Comparison of ENCODE assay signal across 18 cellular contexts in genomic region chr12:52082668-52082987, GRCh38. TPM values are rescaled to one million over a fixed set of nuclear protein-coding genes. Genes with fewer than 3 reads are reported as not detected.
A peak's percentile ranks its signal among the peaks of the same experiment; 100 is the strongest.
DNase-seq lines count a peak whose midpoint lies in the region; ATAC-seq and TF ChIP-seq lines count a peak whose summit lies in the region.
"Had no signal": no experiment of that assay in that cellular context is flagged by ENCODE, and none has a peak within 500 bp of the region (broad histone marks: within the 10 kb centered on the region; RNA-seq: fewer than 3 reads in every experiment).

No MANE protein-coding gene starts in this region.

- TF ChIP-seq CTCF in GM13976 (IDR thresholded peaks at IDR 0.05; ENCODE audit: borderline replicate concordance, control extremely low read depth, extremely low read depth, insufficient read depth, missing control alignments) (no peak), Peyer's patch (IDR thresholded peaks at IDR 0.05) (no peak), left lung (IDR thresholded peaks at IDR 0.05) (no peak), gastrocnemius medialis (IDR thresholded peaks at IDR 0.05 in 4 of 5, conservative IDR thresholded peaks at IDR 0.05 in 1 of 5) (no peak)

- in situ Hi-C loops in GM13976 (cut with MboI; ENCODE audit: low sequenced_read_pairs, unreplicated experiment) (no loop called here), gastrocnemius medialis (cut with MboI; ENCODE audit: low sequenced_read_pairs in 4 of 4) (loop anchor here (5.0 to 10.0 kb wide), 2 partner anchors 55 to 58 kb away; no protein-coding TSS in a partner anchor)

- DNase-seq in GM13976 (ENCODE audit: low spot score) (peak; percentile 44), Peyer's patch (no peak), left lung (no peak), gastrocnemius medialis (no peak), AG08395 (ENCODE audit: low spot score) (no peak), SJCRH30 (no peak)
- DNase-seq: activated CD4-positive, alpha-beta T cell treated with anti-CD3 and anti-CD28 coated beads for 48 hours; NCI-H187 treated with DMSO at 0.1 percent for 48 hours; SHP77 treated with DMSO at 0.1 percent for 48 hours; T-helper 9 cell had no signal

- ATAC-seq in left lung, result peak; percentile 2
- no peak for ATAC-seq in gastrocnemius medialis
- no peak for ATAC-seq in HG02970 (IDR thresholded peaks at IDR 0.05; ENCODE audit: low FRiP score, unreplicated experiment)
- ATAC-seq in HG02885 (IDR thresholded peaks at IDR 0.05; ENCODE audit: poor library complexity, unreplicated experiment), result no peak

- H3K27ac ChIP-seq in Peyer's patch, result peak overlapping the region; percentile 53 to 80 (median 68)
- peak overlapping the region; percentile 43 to 70 for H3K27ac ChIP-seq in left lung
- peak overlapping the region; percentile 56 to 77 (median 67) for H3K27ac ChIP-seq in gastrocnemius medialis
- no peak overlapping the region for H3K27ac ChIP-seq in SJCRH30
- H3K27ac ChIP-seq: epithelial cell of prostate, hepatocyte, HL-60, neutrophil had no signal

- no peak overlapping the region for H3K4me3 ChIP-seq in Peyer's patch
- H3K4me3 ChIP-seq in left lung, result no peak overlapping the region
- no peak overlapping the region for H3K4me3 ChIP-seq in gastrocnemius medialis
- no peak overlapping the region for H3K4me3 ChIP-seq in SJCRH30
- H3K4me3 ChIP-seq: hepatocyte had no signal

- H3K27me3 ChIP-seq in Peyer's patch (no peaks in the 10 kb centered on the region), left lung (peaks cover 0 to 9% of the 10 kb centered on the region in 2 donors), gastrocnemius medialis (no peaks in the 10 kb centered on the region), SJCRH30 (peaks cover 20% of the 10 kb centered on the region)

- H3K4me1 ChIP-seq in Peyer's patch (peaks cover 0 to 28% (median 19%) of the 10 kb centered on the region in 4 donors), left lung (peaks cover 29 to 31% of the 10 kb centered on the region in 2 donors), gastrocnemius medialis (peaks cover 47 to 57% of the 10 kb centered on the region in 2 donors), SJCRH30 (peaks cover 29% of the 10 kb centered on the region)

- H3K9me3 ChIP-seq in Peyer's patch (no peaks in the 10 kb centered on the region), left lung (no peaks in the 10 kb centered on the region), gastrocnemius medialis (no peaks in the 10 kb centered on the region), SJCRH30 (replicated peaks) (no peaks in the 10 kb centered on the region)
- H3K9me3 ChIP-seq: neutrophil had no signal

- TF ChIP-seq POLR2A in Peyer's patch (IDR thresholded peaks at IDR 0.05) (no peak), gastrocnemius medialis (IDR thresholded peaks at IDR 0.05) (no peak)

- peaks cover 0 to 13% (median 0%) of the 10 kb centered on the region in 3 donors for H3K36me3 ChIP-seq in Peyer's patch
- H3K36me3 ChIP-seq in left lung, result peaks cover 0 to 26% of the 10 kb centered on the region in 2 donors
- peaks cover 0 to 7% of the 10 kb centered on the region in 2 donors for H3K36me3 ChIP-seq in gastrocnemius medialis
- H3K36me3 ChIP-seq in SJCRH30, result no peaks in the 10 kb centered on the region

- intact Hi-C loops in left lung (cut with DNase I), result loop anchor here in 1 of 2 donors (2.0 kb wide), 1 partner anchor 56 kb away; no protein-coding TSS in a partner anchor
- intact Hi-C loops in gastrocnemius medialis (cut with DNase I; ENCODE audit: low total_unique reads), result no loop called here

RNA-seq across cellular contexts. Expression of gene SMIM41, which starts 3.1 kb away (rescaled TPM):
- total RNA-seq in Peyer's patch (1 to 10 TPM in 2 of 4 donors, not detected in 2; 1.4 to 6.6 TPM), left lung (1 to 10 TPM in 1 of 2 donors, under 1 TPM in 1; 0.47 to 4.5 TPM), gastrocnemius medialis (not detected)
- not detected in 2 replicates for total RNA-seq in SJCRH30 (2014; rRNA removed; shearing (Covaris generic))
- total RNA-seq: chondrocyte, H9, hepatocyte had no signal

RNA-seq across cellular contexts. Expression of gene ATG101, which starts 12.8 kb away (rescaled TPM):
- total RNA-seq in Peyer's patch (10 to 100 TPM; 31.5 to 39.6 (median 33.9) TPM), left lung (10 to 100 TPM; 35.7 to 42.4 TPM), gastrocnemius medialis (10 to 100 TPM; 23.3 to 49.4 (median 37.3) TPM)
- total RNA-seq in SJCRH30 (2014; rRNA removed; shearing (Covaris generic)), result 48.6 and 52.1 TPM in 2 replicates

RNA-seq across cellular contexts. Expression of gene NR4A1, which starts 31.4 kb away (rescaled TPM):
- total RNA-seq in Peyer's patch (100 to 1,000 TPM in 1 of 4 donors, 10 to 100 TPM in 2, 1 to 10 TPM in 1; 3.9 to 265 (median 42.2) TPM), left lung (100 to 1,000 TPM in 1 of 2 donors, 10 to 100 TPM in 1; 36.4 to 165 TPM), gastrocnemius medialis (100 to 1,000 TPM in 2 of 4 donors, 10 to 100 TPM in 2; 36.3 to 248 (median 90.1) TPM)
- total RNA-seq in SJCRH30 (2014; rRNA removed; shearing (Covaris generic)), result 9.2 and 10.0 TPM in 2 replicates
